ENCODE assay signal across 8 cellular contexts in genomic region chr2:70084973-70085710, GRCh38. TPM values are rescaled to one million over a fixed set of nuclear protein-coding genes. Genes with fewer than 3 reads are reported as not detected.
A peak's percentile ranks its signal among the peaks of the same experiment; 100 is the strongest.
DNase-seq lines count a peak whose midpoint lies in the region; ATAC-seq, FAIRE-seq and TF ChIP-seq lines count a peak whose summit lies in the region.

No MANE protein-coding gene starts in this region.

- H3K4me3 ChIP-seq in H7 (ENCODE audit: insufficient read depth, low read depth, low read length) (peak overlapping the region; percentile 79), Panc1 (ENCODE audit: low read depth in 2 of 2, low read length in 2 of 2) (no peak overlapping the region), iPS-18c (ENCODE audit: insufficient read depth, low read depth, low read length) (peak overlapping the region; percentile 77)

- H3K4me3 Mint-ChIP-seq in activated naive CD8-positive, alpha-beta T cell: peak overlapping the region; percentile 86

- CTCF ChIA-PET in Panc1 (lab: Charles Lee): no interaction called here

- intact Hi-C loops in Panc1 (cut with micrococcal nuclease; ENCODE audit: unreplicated experiment): loop anchor here (5.0 kb wide), 1 partner anchor 57 kb away; no protein-coding TSS in a partner anchor

- no peaks in the 10 kb centered on the region for H3K9me3 Mint-ChIP-seq in activated naive CD8-positive, alpha-beta T cell (ENCODE audit: low read depth)

- no peak for FAIRE-seq in RCC 7860 (lab: Jason Lieb, UNC)

- POLR2A ChIA-PET in Panc1 (lab: Charles Lee): interaction anchor here (0.6 to 0.9 kb wide), 2 partner anchors 12 to 39 kb away, joined by 3 to 4 read pairs; no protein-coding TSS in a partner anchor

- H3K36me3 ChIP-seq in H7 (replicated peaks; ENCODE audit: control insufficient read depth, insufficient read depth, low read length) (peaks cover 20% of the 10 kb centered on the region), Panc1 (ENCODE audit: control insufficient read depth, insufficient read depth, low read length) (peaks cover 24% of the 10 kb centered on the region)

- in situ Hi-C loops in Panc1 (cut with HindIII; ENCODE audit: low pct_unique_long_range_greater_than_20kb, low sequenced_read_pairs): no loop called here

- no TSS peak for BruUV-seq in Panc1 (replicated peaks; lab: Mats Ljungman, UMichigan)

- no peaks in the 10 kb centered on the region for H3K27me3 ChIP-seq in H7 (ENCODE audit: control insufficient read depth, insufficient read depth, low read length)
- H3K27me3 ChIP-seq in Panc1 (ENCODE audit: control insufficient read depth, insufficient read depth, low read length): no peaks in the 10 kb centered on the region

- H3K36me3 Mint-ChIP-seq in activated naive CD8-positive, alpha-beta T cell: peaks cover 37% of the 10 kb centered on the region

- peak overlapping the region; percentile 100 for H3K27ac ChIP-seq in Panc1 (ENCODE audit: low read length)

- no peaks in the 10 kb centered on the region for H3K9me3 ChIP-seq in Panc1 (ENCODE audit: control insufficient read depth, insufficient read depth, low read depth, low read length)
- no peaks in the 10 kb centered on the region for H3K9me3 ChIP-seq in iPS-18c (ENCODE audit: control insufficient read depth, insufficient read depth, low read length)

- peak overlapping the region; percentile 99 for H3K27ac Mint-ChIP-seq in activated naive CD8-positive, alpha-beta T cell

- peaks cover 44% of the 10 kb centered on the region for H3K4me1 Mint-ChIP-seq in activated naive CD8-positive, alpha-beta T cell (ENCODE audit: low read depth)

- ATAC-seq in Panc1 (no peak), GM18858 (IDR thresholded peaks at IDR 0.05; ENCODE audit: unreplicated experiment) (no peak)

- DNase-seq in H7 (peak; percentile 87), Panc1 (ENCODE audit: low read depth, low spot score) (no peak), NCI-H345 treated with DMSO at 0.1 percent for 48 hours (lab: John Stamatoyannopoulos, UW; ENCODE audit: unreplicated experiment) (no peak), RCC 7860 (ENCODE audit: low spot score) (no peak)
- DNase-seq in stimulated activated CD4-positive, alpha-beta T cell treated with anti-CD3 and anti-CD28 coated beads, Interleukin-12 subunit alpha, Interleukin-12 subunit beta, amount 100 ng/mL, for 4 hours: peak; percentile 56

- peaks cover 29% of the 10 kb centered on the region for H3K4me1 ChIP-seq in Panc1 (ENCODE audit: control insufficient read depth, insufficient read depth, low read length)

- H3K27me3 Mint-ChIP-seq in activated naive CD8-positive, alpha-beta T cell: no peaks in the 10 kb centered on the region

- TF ChIP-seq CTCF in Panc1 (IDR thresholded peaks at IDR 0.05): no peak

RNA-seq across cellular contexts. Expression of gene PCBP1, which starts 2.1 kb away (rescaled TPM):
- 52.6 and 63.2 TPM in 2 replicates for total RNA-seq in H7 (2014; rRNA removed; shearing (Covaris generic))
- total RNA-seq in Panc1 (2021; ENCODE audit: unreplicated experiment): 276 TPM
- polyA plus RNA-seq in Panc1 (2012; ENCODE audit: insufficient read length): 289 TPM

Comparison
In these comparisons a context has a peak if more than half of its experiments do, and no peak if none do; other contexts are left out.
1. DNase-seq: peak in H7 (single experiment) and stimulated activated CD4-positive, alpha-beta T cell treated with anti-CD3 and anti-CD28 coated beads, Interleukin-12 subunit alpha, Interleukin-12 subunit beta, amount 100 ng/mL, for 4 hours (single experiment); none in Panc1 (single experiment), NCI-H345 treated with DMSO at 0.1 percent for 48 hours (single experiment) and RCC 7860 (single experiment).
2. H3K4me3 ChIP-seq: peak in H7 (single experiment) and iPS-18c (single experiment); none in Panc1 (0 of 2).